ENCODE assay signal across 1 cellular context in genomic region chr14:21103710-21104447, GRCh38.
TF ChIP-seq lines count a peak whose summit lies in the region.

No MANE protein-coding gene starts in this region.

TF ChIP-seq in HEK293, 187 proteins besides CTCF, POLR2A, EP300 and RAD21 (continued from another document):
- TF ChIP-seq, protein P1, sequence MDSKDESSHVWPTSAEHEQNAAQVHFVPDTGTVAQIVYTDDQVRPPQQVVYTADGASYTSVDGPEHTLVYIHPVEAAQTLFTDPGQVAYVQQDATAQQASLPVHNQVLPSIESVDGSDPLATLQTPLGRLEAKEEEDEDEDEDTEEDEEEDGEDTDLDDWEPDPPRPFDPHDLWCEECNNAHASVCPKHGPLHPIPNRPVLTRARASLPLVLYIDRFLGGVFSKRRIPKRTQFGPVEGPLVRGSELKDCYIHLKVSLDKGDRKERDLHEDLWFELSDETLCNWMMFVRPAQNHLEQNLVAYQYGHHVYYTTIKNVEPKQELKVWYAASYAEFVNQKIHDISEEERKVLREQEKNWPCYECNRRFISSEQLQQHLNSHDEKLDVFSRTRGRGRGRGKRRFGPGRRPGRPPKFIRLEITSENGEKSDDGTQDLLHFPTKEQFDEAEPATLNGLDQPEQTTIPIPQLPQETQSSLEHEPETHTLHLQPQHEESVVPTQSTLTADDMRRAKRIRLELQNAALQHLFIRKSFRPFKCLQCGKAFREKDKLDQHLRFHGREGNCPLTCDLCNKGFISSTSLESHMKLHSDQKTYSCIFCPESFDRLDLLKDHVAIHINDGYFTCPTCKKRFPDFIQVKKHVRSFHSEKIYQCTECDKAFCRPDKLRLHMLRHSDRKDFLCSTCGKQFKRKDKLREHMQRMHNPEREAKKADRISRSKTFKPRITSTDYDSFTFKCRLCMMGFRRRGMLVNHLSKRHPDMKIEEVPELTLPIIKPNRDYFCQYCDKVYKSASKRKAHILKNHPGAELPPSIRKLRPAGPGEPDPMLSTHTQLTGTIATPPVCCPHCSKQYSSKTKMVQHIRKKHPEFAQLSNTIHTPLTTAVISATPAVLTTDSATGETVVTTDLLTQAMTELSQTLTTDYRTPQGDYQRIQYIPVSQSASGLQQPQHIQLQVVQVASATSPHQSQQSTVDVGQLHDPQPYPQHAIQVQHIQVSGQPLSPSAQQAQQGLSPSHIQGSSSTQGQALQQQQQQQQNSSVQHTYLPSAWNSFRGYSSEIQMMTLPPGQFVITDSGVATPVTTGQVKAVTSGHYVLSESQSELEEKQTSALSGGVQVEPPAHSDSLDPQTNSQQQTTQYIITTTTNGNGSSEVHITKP (tag by site-specific recombination; IDR thresholded peaks at IDR 0.05), result peak; percentile 100
- peak; percentile 21; the same call in 1 of the 2 replicates for TF ChIP-seq ZNF133 (tag by site-specific recombination; IDR thresholded peaks at IDR 0.05)
TF ChIP-seq in HEK293: peak in this region for 74.
